In the genomic region with DNA sequence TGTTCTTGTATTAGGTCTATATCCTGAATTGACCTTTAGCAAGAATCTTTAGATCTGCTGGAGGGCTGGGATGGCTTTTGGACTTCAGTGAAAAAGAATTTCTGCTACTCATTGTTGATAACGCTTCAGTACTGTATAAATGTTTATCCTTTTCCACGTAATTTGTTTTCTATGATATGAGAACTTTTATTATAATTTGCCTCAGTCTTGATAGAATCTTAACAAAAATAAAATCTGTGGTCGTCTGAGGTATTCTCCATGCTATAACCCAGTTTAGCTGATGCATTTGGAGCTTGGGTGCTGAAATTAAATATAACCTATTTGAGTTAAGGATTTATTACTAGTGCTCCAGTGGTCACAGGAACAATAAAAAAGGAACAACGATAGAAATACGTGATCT, we compare ENCODE assay signal across 24 cellular contexts.
DNase-seq lines count a peak whose midpoint lies in the region; ATAC-seq, FAIRE-seq and TF ChIP-seq lines count a peak whose summit lies in the region.
"Had no signal": no experiment of that assay in that cellular context is flagged by ENCODE, and none has a peak within 500 bp of the region (broad histone marks: within the 10 kb centered on the region; RNA-seq: fewer than 3 reads in every experiment).

No MANE protein-coding gene starts in this region.

- TF ChIP-seq RAD21 in IMR-90 (IDR thresholded peaks at IDR 0.05; ENCODE audit: low read length) (no peak), K562 (CRISPR knock-in tag; conservative IDR thresholded peaks at IDR 0.05 in 1 of 2, IDR thresholded peaks at IDR 0.05 in 1 of 2) (no peak)

- H2BK5ac ChIP-seq in IMR-90 (ENCODE audit: low read depth, low read length, poor library complexity, severe bottlenecking): peak overlapping the region; percentile 35

- no peak overlapping the region for H4K91ac ChIP-seq in IMR-90 (ENCODE audit: insufficient read depth, low read depth, low read length)

- H3K9ac ChIP-seq in IMR-90 (ENCODE audit: low read depth, low read length) (no peak overlapping the region), K562 (ENCODE audit: insufficient read depth in 1 of 2, low read depth in 2 of 2, low read length in 2 of 2) (no peak overlapping the region)
- H3K9ac ChIP-seq: BLaER1 treated with 17β-estradiol and CSF1 and Interleukin-3, amounts not matched to agents 10 nM and 100 nM; GM23248 had no signal

- no peaks in the 10 kb centered on the region for H3K79me2 ChIP-seq in K562 (ENCODE audit: control insufficient read depth, insufficient read depth, low read length)

- H2AK5ac ChIP-seq in IMR-90 (ENCODE audit: low read depth, low read length): no peak overlapping the region

- H3K4me3 ChIP-seq in IMR-90 (ENCODE audit: insufficient read depth, low read depth, low read length): no peak overlapping the region
- H3K4me3 ChIP-seq in K562: no peak overlapping the region
- no peak overlapping the region for H3K4me3 ChIP-seq in tibial nerve
- H3K4me3 ChIP-seq: A549; BLaER1 treated with 17β-estradiol and CSF1 and Interleukin-3, amounts not matched to agents 10 nM and 100 nM; GM23248 had no signal

- no peak overlapping the region for H4K5ac ChIP-seq in IMR-90 (ENCODE audit: low read depth, low read length)

- BruUV-seq in IMR-90 (replicated peaks; lab: Mats Ljungman, UMichigan) (no TSS peak), K562 (replicated peaks; lab: Mats Ljungman, UMichigan) (no TSS peak)

- no peak overlapping the region for H3K18ac ChIP-seq in IMR-90 (ENCODE audit: low read depth, low read length)

- TF ChIP-seq CTCF in IMR-90 (conservative IDR thresholded peaks at IDR 0.05; ENCODE audit: low read depth, low read length): no peak
- no peak for TF ChIP-seq CTCF in K562 (IDR thresholded peaks at IDR 0.05 in 2 of 3, conservative IDR thresholded peaks at IDR 0.05 in 1 of 3; ENCODE audit: insufficient read depth in 2 of 3, low read depth in 1 of 3, low read length in 3 of 3)
- no peak for TF ChIP-seq CTCF in tibial nerve (IDR thresholded peaks at IDR 0.05)

- peaks cover 6% of the 10 kb centered on the region for H3K36me3 ChIP-seq in IMR-90 (ENCODE audit: control insufficient read depth, insufficient read depth, low read length)
- H3K36me3 ChIP-seq in K562 (ENCODE audit: control insufficient read depth, insufficient read depth, low read length): peaks cover 33% of the 10 kb centered on the region; the same call in 2 of the 3 replicates
- peaks cover 0 to 21% (median 0%) of the 10 kb centered on the region in 3 donors for H3K36me3 ChIP-seq in tibial nerve
- H3K36me3 ChIP-seq: BE2C had no signal

- WGBS in IMR-90 (ENCODE audit: extremely low coverage in 2 of 2, insufficient read length in 1 of 2), 2 experiments: no CpG with 5 or more reads among the region's 5 CpGs
- 87% methylated on average over 5 of the region's 5 CpGs for WGBS in K562 (ENCODE audit: insufficient coverage, low coverage, missing lambda C conversion rate)
- WGBS in tibial nerve, 2 donors: 90% methylated on average over 5 of the region's 5 CpGs

- H4K20me1 ChIP-seq in IMR-90 (ENCODE audit: insufficient read depth, low read length): peaks cover 23% of the 10 kb centered on the region; the same call in 1 of the 2 replicates
- no peaks in the 10 kb centered on the region for H4K20me1 ChIP-seq in K562 (replicated peaks; ENCODE audit: control insufficient read depth, insufficient read depth, low read length)

- no peak overlapping the region for H2BK20ac ChIP-seq in IMR-90 (ENCODE audit: low read depth, low read length)

- CTCF ChIA-PET in IMR-90 (lab: Yijun Ruan, JAX): interaction anchor here (0.6 kb wide), 1 partner anchor 1091 kb away, joined by 3 read pairs; no protein-coding TSS in a partner anchor
- CTCF ChIA-PET in K562 (lab: Yijun Ruan, JAX; ENCODE audit: low intra/inter-chr PET ratio): no interaction called here

- H2BK120ac ChIP-seq in IMR-90 (ENCODE audit: low read depth, low read length): no peak overlapping the region

- peak; percentile 53 for FAIRE-seq in GM18507 (lab: Jason Lieb, UNC)
- FAIRE-seq in K562 (lab: Jason Lieb, UNC): no peak
- FAIRE-seq: A549, D721Med, GM12891, H1 had no signal

- H3K4me2 ChIP-seq in IMR-90 (ENCODE audit: low read depth, low read length) (no peak overlapping the region), K562 (ENCODE audit: insufficient read depth, low read length) (no peak overlapping the region)
- H3K4me2 ChIP-seq: A549; BLaER1 treated with 17β-estradiol and CSF1 and Interleukin-3, amounts not matched to agents 10 nM and 100 nM had no signal

- H3K27ac ChIP-seq in IMR-90 (ENCODE audit: insufficient read depth, low read length): no peak overlapping the region
- no peak overlapping the region for H3K27ac ChIP-seq in K562 (ENCODE audit: extremely low read depth, low read depth, low read length)
- H3K27ac ChIP-seq in tibial nerve: no peak overlapping the region
- H3K27ac ChIP-seq: A549; BLaER1 treated with 17β-estradiol and CSF1 and Interleukin-3, amounts not matched to agents 10 nM and 100 nM; GM23248 had no signal

- H3K4ac ChIP-seq in IMR-90 (ENCODE audit: low read depth, low read length): no peak overlapping the region

- no peaks in the 10 kb centered on the region for H3K9me3 ChIP-seq in IMR-90 (ENCODE audit: control insufficient read depth, insufficient read depth, low read length)
- H3K9me3 ChIP-seq in K562 (replicated peaks; ENCODE audit: control insufficient read depth, insufficient read depth, low read depth, low read length): no peaks in the 10 kb centered on the region
- H3K9me3 ChIP-seq in tibial nerve: no peaks in the 10 kb centered on the region
- H3K9me3 ChIP-seq: A549; BE2C; BLaER1 treated with 17β-estradiol and CSF1 and Interleukin-3, amounts not matched to agents 10 nM and 100 nM had no signal

- H3K4me1 ChIP-seq in IMR-90 (ENCODE audit: control insufficient read depth, insufficient read depth, low read length) (peaks cover 6% of the 10 kb centered on the region), K562 (replicated peaks in 1 of 2; ENCODE audit: control insufficient read depth in 2 of 2, insufficient read depth in 2 of 2, low read length in 2 of 2) (no peaks in the 10 kb centered on the region), tibial nerve (peaks cover 0 to 1% (median under 1%) of the 10 kb centered on the region in 4 donors)
- H3K4me1 ChIP-seq: BE2C had no signal

- peaks cover 12 to 52% of the 10 kb centered on the region in 2 experiments for H3K79me1 ChIP-seq in IMR-90 (ENCODE audit: low read depth in 1 of 2, low read length in 2 of 2)

- no peak overlapping the region for H4K8ac ChIP-seq in IMR-90 (ENCODE audit: low read depth in 2 of 2, low read length in 2 of 2)

- in situ Hi-C loops in IMR-90 (cut with MboI; ENCODE audit: low sequenced_read_pairs): no loop called here
- in situ Hi-C loops in K562 (cut with MboI): no loop called here

- no peak overlapping the region for H2AK9ac ChIP-seq in IMR-90 (replicated peaks; ENCODE audit: low read depth, low read length, poor library complexity)

- ATAC-seq in IMR-90 (ENCODE audit: low read depth): no peak
- ATAC-seq in K562: no peak
- ATAC-seq: A549 had no signal

- no peak overlapping the region for H3K56ac ChIP-seq in IMR-90 (ENCODE audit: extremely low read depth, insufficient read depth, low read length)

- DNase-seq in GM18507 (ENCODE audit: extremely low spot score, insufficient read length, low read depth): no peak
- no peak for DNase-seq in IMR-90
- DNase-seq in K562 (ENCODE audit: extremely low read depth in 1 of 4, low spot score in 3 of 4): no peak
- DNase-seq in tibial nerve (ENCODE audit: low spot score in 2 of 2): no peak
- no peak for DNase-seq in NCI-H748 (lab: John Stamatoyannopoulos, UW; ENCODE audit: unreplicated experiment)
- DNase-seq in activated CD8-positive, alpha-beta memory T cell treated with anti-CD3 and anti-CD28 coated beads, Interleukin-2, amount 50 U/mL, for 4 hours: no peak
- DNase-seq: 8988T; ACHN; AML-193; BE2C; CD4-positive, alpha-beta T cell; CD8-positive, alpha-beta memory T cell; DMS 273 treated with DMSO at 0.1 percent for 48 hours; DMS79; EL; GDM1; GM23248; H7; HCEC 1CT had no signal

- TF ChIP-seq EP300 in K562 (IDR thresholded peaks at IDR 0.05; ENCODE audit: low read length): no peak
- TF ChIP-seq EP300 in tibial nerve (IDR thresholded peaks at IDR 0.05): no peak

- TF ChIP-seq POLR2A in IMR-90 (IDR thresholded peaks at IDR 0.05; ENCODE audit: low read depth, low read length) (no peak), K562 (conservative IDR thresholded peaks at IDR 0.05) (no peak), tibial nerve (IDR thresholded peaks at IDR 0.05) (no peak)

- no peak overlapping the region for H2BK15ac ChIP-seq in IMR-90 (ENCODE audit: low read depth, low read length)

- H3K14ac ChIP-seq in IMR-90 (replicated peaks; ENCODE audit: low read depth, low read length): no peak overlapping the region

- intact Hi-C loops in IMR-90 (cut with micrococcal nuclease) (no loop called here), K562 (cut with micrococcal nuclease) (no loop called here)

- H3K9me1 ChIP-seq in IMR-90 (ENCODE audit: insufficient read depth, low read length) (peaks cover 4% of the 10 kb centered on the region), K562 (ENCODE audit: control insufficient read depth, insufficient read depth, low read length) (no peaks in the 10 kb centered on the region)

- POLR2A ChIA-PET in IMR-90 (lab: Charles Lee; ENCODE audit: unreplicated experiment) (no interaction called here), K562 (lab: Yijun Ruan, JAX) (no interaction called here)

- H2AFZ ChIP-seq in IMR-90 (replicated peaks; ENCODE audit: low read length, poor library complexity) (no peak overlapping the region), K562 (ENCODE audit: low read depth, low read length) (no peak overlapping the region)
- H2AFZ ChIP-seq: GM23248 had no signal

- H3K27me3 ChIP-seq in IMR-90 (ENCODE audit: control insufficient read depth, insufficient read depth, low read length) (no peaks in the 10 kb centered on the region), K562 (ENCODE audit: control insufficient read depth in 2 of 2, insufficient read depth in 2 of 2, low read length in 2 of 2) (no peaks in the 10 kb centered on the region), tibial nerve (no peaks in the 10 kb centered on the region)
- H3K27me3 ChIP-seq: BE2C; BLaER1 treated with 17β-estradiol and CSF1 and Interleukin-3, amounts not matched to agents 10 nM and 100 nM had no signal

- H3K23ac ChIP-seq in IMR-90 (ENCODE audit: low read depth, low read length): no peak overlapping the region

- dilution Hi-C loops in IMR-90 (cut with HindIII; ENCODE audit: low sequenced_read_pairs, unreplicated experiment): no loop called here

TF ChIP-seq in K562, 482 proteins besides CTCF, POLR2A, EP300 and RAD21 (continues in another document):
- TF ChIP-seq MCM7 (IDR thresholded peaks at IDR 0.05) (no peak), HDAC6 (IDR thresholded peaks at IDR 0.05; ENCODE audit: low read depth, low read length) (no peak), CBX5 (IDR thresholded peaks at IDR 0.05; ENCODE audit: borderline replicate concordance, low read depth) (no peak), SMARCC2 (IDR thresholded peaks at IDR 0.05; ENCODE audit: low read depth) (no peak)
